In the genomic region with DNA sequence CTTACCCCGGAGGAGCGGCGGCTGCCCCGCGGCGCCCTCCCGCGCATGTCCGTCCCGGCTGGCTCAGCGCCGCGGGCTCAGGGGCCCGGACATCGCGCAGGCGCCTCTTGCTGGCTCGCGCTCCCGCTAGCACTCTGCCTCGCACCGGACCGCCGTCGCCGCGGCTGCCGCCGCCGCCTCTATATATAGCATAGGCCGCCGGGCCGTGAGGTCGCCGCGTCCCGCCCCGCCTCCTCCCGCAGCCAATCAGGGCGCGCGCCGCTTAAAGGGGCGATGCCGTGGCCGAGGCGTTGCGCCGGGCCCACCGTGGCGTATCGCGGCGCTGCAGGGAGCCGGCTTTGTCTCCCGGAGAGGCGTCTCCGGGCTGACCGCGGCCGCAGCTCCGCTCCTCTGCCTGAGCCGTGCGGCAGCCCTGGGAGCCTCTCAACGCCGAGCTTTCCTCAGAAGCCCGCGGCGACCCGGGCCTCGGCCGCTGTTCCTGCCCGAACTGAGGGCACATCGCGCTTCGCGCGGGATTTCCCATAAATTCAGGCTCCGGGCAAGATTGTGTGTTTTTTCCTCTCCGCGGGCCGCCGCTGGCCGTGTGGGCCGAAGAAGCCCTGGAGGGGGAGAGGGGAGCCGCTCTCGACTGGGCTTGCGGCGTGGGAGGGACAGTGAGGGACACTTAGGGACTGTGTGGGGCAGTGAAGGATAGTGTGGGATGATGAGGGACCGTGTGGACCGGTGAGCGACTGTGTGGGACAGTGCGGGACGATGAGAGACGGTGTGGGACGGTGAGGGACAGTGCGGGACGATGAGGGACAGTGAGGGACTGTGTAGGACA, we compare ENCODE assay signal across 1 cellular context.
TF ChIP-seq lines count a peak whose summit lies in the region.

A gene with protein sequence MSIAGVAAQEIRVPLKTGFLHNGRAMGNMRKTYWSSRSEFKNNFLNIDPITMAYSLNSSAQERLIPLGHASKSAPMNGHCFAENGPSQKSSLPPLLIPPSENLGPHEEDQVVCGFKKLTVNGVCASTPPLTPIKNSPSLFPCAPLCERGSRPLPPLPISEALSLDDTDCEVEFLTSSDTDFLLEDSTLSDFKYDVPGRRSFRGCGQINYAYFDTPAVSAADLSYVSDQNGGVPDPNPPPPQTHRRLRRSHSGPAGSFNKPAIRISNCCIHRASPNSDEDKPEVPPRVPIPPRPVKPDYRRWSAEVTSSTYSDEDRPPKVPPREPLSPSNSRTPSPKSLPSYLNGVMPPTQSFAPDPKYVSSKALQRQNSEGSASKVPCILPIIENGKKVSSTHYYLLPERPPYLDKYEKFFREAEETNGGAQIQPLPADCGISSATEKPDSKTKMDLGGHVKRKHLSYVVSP (minus strand): TSS at position 157 of the 823 bp plus-strand sequence. CDS start 10,690 bp downstream, outside the sequence.

TF ChIP-seq in HepG2, 621 proteins besides CTCF, POLR2A, EP300 and RAD21 (continued from another document and continues in another):
- TF ChIP-seq, protein P1, sequence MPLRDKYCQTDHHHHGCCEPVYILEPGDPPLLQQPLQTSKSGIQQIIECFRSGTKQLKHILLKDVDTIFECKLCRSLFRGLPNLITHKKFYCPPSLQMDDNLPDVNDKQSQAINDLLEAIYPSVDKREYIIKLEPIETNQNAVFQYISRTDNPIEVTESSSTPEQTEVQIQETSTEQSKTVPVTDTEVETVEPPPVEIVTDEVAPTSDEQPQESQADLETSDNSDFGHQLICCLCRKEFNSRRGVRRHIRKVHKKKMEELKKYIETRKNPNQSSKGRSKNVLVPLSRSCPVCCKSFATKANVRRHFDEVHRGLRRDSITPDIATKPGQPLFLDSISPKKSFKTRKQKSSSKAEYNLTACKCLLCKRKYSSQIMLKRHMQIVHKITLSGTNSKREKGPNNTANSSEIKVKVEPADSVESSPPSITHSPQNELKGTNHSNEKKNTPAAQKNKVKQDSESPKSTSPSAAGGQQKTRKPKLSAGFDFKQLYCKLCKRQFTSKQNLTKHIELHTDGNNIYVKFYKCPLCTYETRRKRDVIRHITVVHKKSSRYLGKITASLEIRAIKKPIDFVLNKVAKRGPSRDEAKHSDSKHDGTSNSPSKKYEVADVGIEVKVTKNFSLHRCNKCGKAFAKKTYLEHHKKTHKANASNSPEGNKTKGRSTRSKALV (CRISPR knock-in tag; IDR thresholded peaks at IDR 0.05) = no peak
- TF ChIP-seq ARNT2 (CRISPR knock-in tag; IDR thresholded peaks at IDR 0.05; ENCODE audit: low read depth) (peak; percentile 70; the same call in 1 of the 2 replicates), ISL2 (CRISPR knock-in tag; IDR thresholded peaks at IDR 0.05) (peak; percentile 78), ZBTB8A (CRISPR knock-in tag; IDR thresholded peaks at IDR 0.05; ENCODE audit: borderline replicate concordance, low read depth) (no peak), PRMT3 (CRISPR knock-in tag; IDR thresholded peaks at IDR 0.05; ENCODE audit: borderline replicate concordance, low read depth) (no peak), ZNF841 (CRISPR knock-in tag; IDR thresholded peaks at IDR 0.05; ENCODE audit: borderline replicate concordance) (peak; percentile 85; the same call in 1 of the 2 replicates), GABPB1 (CRISPR knock-in tag; IDR thresholded peaks at IDR 0.05) (peak; percentile 71; the same call in 1 of the 2 replicates), ELF4 (CRISPR knock-in tag; IDR thresholded peaks at IDR 0.05; ENCODE audit: borderline replicate concordance) (no peak), ZNF720 (CRISPR knock-in tag; IDR thresholded peaks at IDR 0.05) (no peak), NFIC (IDR thresholded peaks at IDR 0.05; ENCODE audit: low read length) (0 out of 2 replicates have a peak, but pooled peaks have one; percentile 49), ZNF550 (CRISPR knock-in tag; IDR thresholded peaks at IDR 0.05; ENCODE audit: borderline replicate concordance) (no peak), SMAD9 (CRISPR knock-in tag; IDR thresholded peaks at IDR 0.05) (no peak), FLYWCH1 (CRISPR knock-in tag; IDR thresholded peaks at IDR 0.05) (peak; percentile 64; the same call in 1 of the 2 replicates), NR2F1 (CRISPR knock-in tag; IDR thresholded peaks at IDR 0.05) (peak in 1 of 2 experiments; percentile 23; a peak in 1 of 4 replicates), TBL1XR1 (IDR thresholded peaks at IDR 0.05; ENCODE audit: borderline replicate concordance, low read length, partially characterized antibody) (peak; percentile 78), YEATS2 (CRISPR knock-in tag; IDR thresholded peaks at IDR 0.05; ENCODE audit: borderline replicate concordance) (no peak), CHD2 (IDR thresholded peaks at IDR 0.05; ENCODE audit: low read depth, low read length) (peak; percentile 79), ZFP36 (IDR thresholded peaks at IDR 0.05; ENCODE audit: borderline replicate concordance, low read depth, low read length, partially characterized antibody) (no peak), HMG20A (CRISPR knock-in tag; IDR thresholded peaks at IDR 0.05; ENCODE audit: borderline replicate concordance) (no peak), ZNF343 (CRISPR knock-in tag; IDR thresholded peaks at IDR 0.05) (peak; percentile 90; the same call in 1 of the 2 replicates), ZNF549 (CRISPR knock-in tag; IDR thresholded peaks at IDR 0.05) (no peak), HDAC1 (CRISPR knock-in tag; IDR thresholded peaks at IDR 0.05) (peak; percentile 87), SCMH1 (CRISPR knock-in tag; IDR thresholded peaks at IDR 0.05; ENCODE audit: borderline replicate concordance) (no peak), SOX13 (IDR thresholded peaks at IDR 0.05) (no peak), SOX13 (CRISPR knock-in tag; conservative IDR thresholded peaks at IDR 0.05 in 1 of 2, IDR thresholded peaks at IDR 0.05 in 1 of 2) (peak in 1 of 2 experiments; percentile 51; a peak in 2 of 4 replicates), ZNF441 (CRISPR knock-in tag; IDR thresholded peaks at IDR 0.05; ENCODE audit: borderline replicate concordance) (no peak), ZNF652 (CRISPR knock-in tag; IDR thresholded peaks at IDR 0.05; ENCODE audit: borderline replicate concordance, low read depth) (no peak), BHLHE40 (IDR thresholded peaks at IDR 0.05; ENCODE audit: low read length) (no peak), ZSCAN12 (CRISPR knock-in tag; IDR thresholded peaks at IDR 0.05) (peak; percentile 29; the same call in 1 of the 2 replicates), SP4 (CRISPR knock-in tag; IDR thresholded peaks at IDR 0.05) (peak; percentile 78), ZNF205 (CRISPR knock-in tag; IDR thresholded peaks at IDR 0.05) (peak; percentile 78), ERF (CRISPR knock-in tag; IDR thresholded peaks at IDR 0.05) (peak; percentile 82), MAZ (IDR thresholded peaks at IDR 0.05; ENCODE audit: borderline replicate concordance, low read depth, low read length) (no peak), MAZ (CRISPR knock-in tag; IDR thresholded peaks at IDR 0.05; ENCODE audit: low read depth) (peak; percentile 61), MLLT10 (CRISPR knock-in tag; IDR thresholded peaks at IDR 0.05) (no peak), ZNF746 (CRISPR knock-in tag; IDR thresholded peaks at IDR 0.05) (no peak; the same call in 1 of the 2 replicates), CEBPG (CRISPR knock-in tag; IDR thresholded peaks at IDR 0.05) (0 out of 2 replicates have a peak, but pooled peaks have one; percentile 4)
- TF ChIP-seq, protein P2, sequence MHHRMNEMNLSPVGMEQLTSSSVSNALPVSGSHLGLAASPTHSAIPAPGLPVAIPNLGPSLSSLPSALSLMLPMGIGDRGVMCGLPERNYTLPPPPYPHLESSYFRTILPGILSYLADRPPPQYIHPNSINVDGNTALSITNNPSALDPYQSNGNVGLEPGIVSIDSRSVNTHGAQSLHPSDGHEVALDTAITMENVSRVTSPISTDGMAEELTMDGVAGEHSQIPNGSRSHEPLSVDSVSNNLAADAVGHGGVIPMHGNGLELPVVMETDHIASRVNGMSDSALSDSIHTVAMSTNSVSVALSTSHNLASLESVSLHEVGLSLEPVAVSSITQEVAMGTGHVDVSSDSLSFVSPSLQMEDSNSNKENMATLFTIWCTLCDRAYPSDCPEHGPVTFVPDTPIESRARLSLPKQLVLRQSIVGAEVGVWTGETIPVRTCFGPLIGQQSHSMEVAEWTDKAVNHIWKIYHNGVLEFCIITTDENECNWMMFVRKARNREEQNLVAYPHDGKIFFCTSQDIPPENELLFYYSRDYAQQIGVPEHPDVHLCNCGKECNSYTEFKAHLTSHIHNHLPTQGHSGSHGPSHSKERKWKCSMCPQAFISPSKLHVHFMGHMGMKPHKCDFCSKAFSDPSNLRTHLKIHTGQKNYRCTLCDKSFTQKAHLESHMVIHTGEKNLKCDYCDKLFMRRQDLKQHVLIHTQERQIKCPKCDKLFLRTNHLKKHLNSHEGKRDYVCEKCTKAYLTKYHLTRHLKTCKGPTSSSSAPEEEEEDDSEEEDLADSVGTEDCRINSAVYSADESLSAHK (CRISPR knock-in tag; IDR thresholded peaks at IDR 0.05; ENCODE audit: borderline replicate concordance) = no peak
- TF ChIP-seq, protein P3, sequence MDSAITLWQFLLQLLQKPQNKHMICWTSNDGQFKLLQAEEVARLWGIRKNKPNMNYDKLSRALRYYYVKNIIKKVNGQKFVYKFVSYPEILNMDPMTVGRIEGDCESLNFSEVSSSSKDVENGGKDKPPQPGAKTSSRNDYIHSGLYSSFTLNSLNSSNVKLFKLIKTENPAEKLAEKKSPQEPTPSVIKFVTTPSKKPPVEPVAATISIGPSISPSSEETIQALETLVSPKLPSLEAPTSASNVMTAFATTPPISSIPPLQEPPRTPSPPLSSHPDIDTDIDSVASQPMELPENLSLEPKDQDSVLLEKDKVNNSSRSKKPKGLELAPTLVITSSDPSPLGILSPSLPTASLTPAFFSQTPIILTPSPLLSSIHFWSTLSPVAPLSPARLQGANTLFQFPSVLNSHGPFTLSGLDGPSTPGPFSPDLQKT (CRISPR knock-in tag; IDR thresholded peaks at IDR 0.05; ENCODE audit: borderline replicate concordance) = no peak
- TF ChIP-seq, protein P4, sequence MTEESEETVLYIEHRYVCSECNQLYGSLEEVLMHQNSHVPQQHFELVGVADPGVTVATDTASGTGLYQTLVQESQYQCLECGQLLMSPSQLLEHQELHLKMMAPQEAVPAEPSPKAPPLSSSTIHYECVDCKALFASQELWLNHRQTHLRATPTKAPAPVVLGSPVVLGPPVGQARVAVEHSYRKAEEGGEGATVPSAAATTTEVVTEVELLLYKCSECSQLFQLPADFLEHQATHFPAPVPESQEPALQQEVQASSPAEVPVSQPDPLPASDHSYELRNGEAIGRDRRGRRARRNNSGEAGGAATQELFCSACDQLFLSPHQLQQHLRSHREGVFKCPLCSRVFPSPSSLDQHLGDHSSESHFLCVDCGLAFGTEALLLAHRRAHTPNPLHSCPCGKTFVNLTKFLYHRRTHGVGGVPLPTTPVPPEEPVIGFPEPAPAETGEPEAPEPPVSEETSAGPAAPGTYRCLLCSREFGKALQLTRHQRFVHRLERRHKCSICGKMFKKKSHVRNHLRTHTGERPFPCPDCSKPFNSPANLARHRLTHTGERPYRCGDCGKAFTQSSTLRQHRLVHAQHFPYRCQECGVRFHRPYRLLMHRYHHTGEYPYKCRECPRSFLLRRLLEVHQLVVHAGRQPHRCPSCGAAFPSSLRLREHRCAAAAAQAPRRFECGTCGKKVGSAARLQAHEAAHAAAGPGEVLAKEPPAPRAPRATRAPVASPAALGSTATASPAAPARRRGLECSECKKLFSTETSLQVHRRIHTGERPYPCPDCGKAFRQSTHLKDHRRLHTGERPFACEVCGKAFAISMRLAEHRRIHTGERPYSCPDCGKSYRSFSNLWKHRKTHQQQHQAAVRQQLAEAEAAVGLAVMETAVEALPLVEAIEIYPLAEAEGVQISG (CRISPR knock-in tag; IDR thresholded peaks at IDR 0.05) = peak; percentile 71
- TF ChIP-seq, protein P5, sequence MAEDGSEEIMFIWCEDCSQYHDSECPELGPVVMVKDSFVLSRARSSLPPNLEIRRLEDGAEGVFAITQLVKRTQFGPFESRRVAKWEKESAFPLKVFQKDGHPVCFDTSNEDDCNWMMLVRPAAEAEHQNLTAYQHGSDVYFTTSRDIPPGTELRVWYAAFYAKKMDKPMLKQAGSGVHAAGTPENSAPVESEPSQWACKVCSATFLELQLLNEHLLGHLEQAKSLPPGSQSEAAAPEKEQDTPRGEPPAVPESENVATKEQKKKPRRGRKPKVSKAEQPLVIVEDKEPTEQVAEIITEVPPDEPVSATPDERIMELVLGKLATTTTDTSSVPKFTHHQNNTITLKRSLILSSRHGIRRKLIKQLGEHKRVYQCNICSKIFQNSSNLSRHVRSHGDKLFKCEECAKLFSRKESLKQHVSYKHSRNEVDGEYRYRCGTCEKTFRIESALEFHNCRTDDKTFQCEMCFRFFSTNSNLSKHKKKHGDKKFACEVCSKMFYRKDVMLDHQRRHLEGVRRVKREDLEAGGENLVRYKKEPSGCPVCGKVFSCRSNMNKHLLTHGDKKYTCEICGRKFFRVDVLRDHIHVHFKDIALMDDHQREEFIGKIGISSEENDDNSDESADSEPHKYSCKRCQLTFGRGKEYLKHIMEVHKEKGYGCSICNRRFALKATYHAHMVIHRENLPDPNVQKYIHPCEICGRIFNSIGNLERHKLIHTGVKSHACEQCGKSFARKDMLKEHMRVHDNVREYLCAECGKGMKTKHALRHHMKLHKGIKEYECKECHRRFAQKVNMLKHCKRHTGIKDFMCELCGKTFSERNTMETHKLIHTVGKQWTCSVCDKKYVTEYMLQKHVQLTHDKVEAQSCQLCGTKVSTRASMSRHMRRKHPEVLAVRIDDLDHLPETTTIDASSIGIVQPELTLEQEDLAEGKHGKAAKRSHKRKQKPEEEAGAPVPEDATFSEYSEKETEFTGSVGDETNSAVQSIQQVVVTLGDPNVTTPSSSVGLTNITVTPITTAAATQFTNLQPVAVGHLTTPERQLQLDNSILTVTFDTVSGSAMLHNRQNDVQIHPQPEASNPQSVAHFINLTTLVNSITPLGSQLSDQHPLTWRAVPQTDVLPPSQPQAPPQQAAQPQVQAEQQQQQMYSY (CRISPR knock-in tag; IDR thresholded peaks at IDR 0.05) = no peak
- TF ChIP-seq, protein P6, sequence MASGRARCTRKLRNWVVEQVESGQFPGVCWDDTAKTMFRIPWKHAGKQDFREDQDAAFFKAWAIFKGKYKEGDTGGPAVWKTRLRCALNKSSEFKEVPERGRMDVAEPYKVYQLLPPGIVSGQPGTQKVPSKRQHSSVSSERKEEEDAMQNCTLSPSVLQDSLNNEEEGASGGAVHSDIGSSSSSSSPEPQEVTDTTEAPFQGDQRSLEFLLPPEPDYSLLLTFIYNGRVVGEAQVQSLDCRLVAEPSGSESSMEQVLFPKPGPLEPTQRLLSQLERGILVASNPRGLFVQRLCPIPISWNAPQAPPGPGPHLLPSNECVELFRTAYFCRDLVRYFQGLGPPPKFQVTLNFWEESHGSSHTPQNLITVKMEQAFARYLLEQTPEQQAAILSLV (CRISPR knock-in tag; IDR thresholded peaks at IDR 0.05; ENCODE audit: borderline replicate concordance) = 0 out of 2 replicates have a peak, but pooled peaks have one; percentile 20
- TF ChIP-seq, protein P7, sequence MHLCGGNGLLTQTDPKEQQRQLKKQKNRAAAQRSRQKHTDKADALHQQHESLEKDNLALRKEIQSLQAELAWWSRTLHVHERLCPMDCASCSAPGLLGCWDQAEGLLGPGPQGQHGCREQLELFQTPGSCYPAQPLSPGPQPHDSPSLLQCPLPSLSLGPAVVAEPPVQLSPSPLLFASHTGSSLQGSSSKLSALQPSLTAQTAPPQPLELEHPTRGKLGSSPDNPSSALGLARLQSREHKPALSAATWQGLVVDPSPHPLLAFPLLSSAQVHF (CRISPR knock-in tag; IDR thresholded peaks at IDR 0.05) = no peak; the same call in 1 of the 2 replicates
- TF ChIP-seq, protein P8, sequence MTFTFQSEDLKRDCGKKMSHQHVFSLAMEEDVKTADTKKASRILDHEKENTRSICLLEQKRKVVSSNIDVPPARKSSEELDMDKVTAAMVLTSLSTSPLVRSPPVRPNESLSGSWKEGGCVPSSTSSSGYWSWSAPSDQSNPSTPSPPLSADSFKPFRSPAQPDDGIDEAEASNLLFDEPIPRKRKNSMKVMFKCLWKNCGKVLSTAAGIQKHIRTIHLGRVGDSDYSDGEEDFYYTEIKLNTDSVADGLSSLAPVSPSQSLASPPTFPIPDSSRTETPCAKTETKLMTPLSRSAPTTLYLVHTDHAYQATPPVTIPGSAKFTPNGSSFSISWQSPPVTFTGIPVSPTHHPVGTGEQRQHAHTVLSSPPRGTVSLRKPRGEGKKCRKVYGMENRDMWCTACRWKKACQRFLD (CRISPR knock-in tag; IDR thresholded peaks at IDR 0.05; ENCODE audit: borderline replicate concordance) = peak; percentile 92
